In genomic region chr15:71303977-71304376, GRCh38 we compare ENCODE assay signal across 15 cellular contexts.
DNase-seq lines count a peak whose midpoint lies in the region; ATAC-seq and TF ChIP-seq lines count a peak whose summit lies in the region.
"Had no signal": no experiment of that assay in that cellular context is flagged by ENCODE, and none has a peak within 500 bp of the region (broad histone marks: within the 10 kb centered on the region; RNA-seq: fewer than 3 reads in every experiment).

No MANE protein-coding gene starts in this region.

- H3K9me3 Mint-ChIP-seq in Calu3 (ENCODE audit: low read depth, unreplicated experiment) = no peaks in the 10 kb centered on the region
- H3K9me3 Mint-ChIP-seq: CD8-positive, alpha-beta T cell had no signal

- H3K27me3 Mint-ChIP-seq in Calu3 (ENCODE audit: unreplicated experiment) = no peaks in the 10 kb centered on the region

- H3K4me3 ChIP-seq in right cardiac atrium (ENCODE audit: low read length) = no peak overlapping the region
- H3K4me3 ChIP-seq in esophagus muscularis mucosa = no peak overlapping the region
- no peak overlapping the region for H3K4me3 ChIP-seq in prostate gland
- H3K4me3 ChIP-seq in aorta (ENCODE audit: low read length in 2 of 2) = no peak overlapping the region

- CTCF ChIA-PET in Calu3 (lab: Charles Lee) = no interaction called here

- H3K4me1 Mint-ChIP-seq in Calu3 (ENCODE audit: low read depth, unreplicated experiment) = peaks cover 6% of the 10 kb centered on the region

- H3K27me3 ChIP-seq in right cardiac atrium (ENCODE audit: control insufficient read depth, insufficient read depth) = no peaks in the 10 kb centered on the region
- H3K27me3 ChIP-seq in esophagus muscularis mucosa = no peaks in the 10 kb centered on the region
- no peaks in the 10 kb centered on the region for H3K27me3 ChIP-seq in prostate gland (replicated peaks; ENCODE audit: insufficient read depth)
- H3K27me3 ChIP-seq in aorta (ENCODE audit: control insufficient read depth in 1 of 2, insufficient read depth in 2 of 2, low read length in 1 of 2) = no peaks in the 10 kb centered on the region
- H3K27me3 ChIP-seq: BE2C had no signal

- TF ChIP-seq EP300 in esophagus muscularis mucosa (IDR thresholded peaks at IDR 0.05) = no peak

- H3K4me1 ChIP-seq in right cardiac atrium (ENCODE audit: control insufficient read depth, insufficient read depth, low read length) (peaks cover 6% of the 10 kb centered on the region), esophagus muscularis mucosa (peaks cover 22 to 32% (median 27%) of the 10 kb centered on the region in 4 donors), prostate gland (replicated peaks) (no peaks in the 10 kb centered on the region), aorta (ENCODE audit: control insufficient read depth in 1 of 2, insufficient read depth in 2 of 2, low read length in 2 of 2) (peaks cover 4 to 6% of the 10 kb centered on the region in 2 donors)
- H3K4me1 ChIP-seq: BE2C had no signal

- no peak overlapping the region for H3K4me3 Mint-ChIP-seq in Calu3 (ENCODE audit: low read depth, unreplicated experiment)
- H3K4me3 Mint-ChIP-seq: CD8-positive, alpha-beta T cell had no signal

- no peak overlapping the region for H3K27ac Mint-ChIP-seq in Calu3 (ENCODE audit: unreplicated experiment)
- H3K27ac Mint-ChIP-seq: CD8-positive, alpha-beta T cell had no signal

- WGBS in right cardiac atrium = 96% methylated on average over 2 of the region's 2 CpGs
- WGBS in esophagus muscularis mucosa = 100% methylated on average over 2 of the region's 2 CpGs
- WGBS in prostate gland = 100% methylated on average over 2 of the region's 2 CpGs
- 95 to 97% methylated on average over 2 of the region's 2 CpGs for WGBS in aorta, 2 donors

- TF ChIP-seq POLR2A in esophagus muscularis mucosa (IDR thresholded peaks at IDR 0.05; ENCODE audit: low read depth) (no peak), prostate gland (IDR thresholded peaks at IDR 0.05) (no peak)

- intact Hi-C loops in right cardiac atrium (cut with DNase I) = no loop called here
- intact Hi-C loops in cardiac septum (cut with DNase I) = no loop called here
- intact Hi-C loops in esophagus muscularis mucosa (cut with DNase I) = no loop called here
- intact Hi-C loops in prostate gland (cut with DNase I) = no loop called here
- intact Hi-C loops in aorta (cut with DNase I) = no loop called here
- intact Hi-C loops in Calu3 (cut with micrococcal nuclease; ENCODE audit: unreplicated experiment) = no loop called here

- BruUV-seq in Calu3 (replicated peaks; lab: Mats Ljungman, UMichigan) = no TSS peak

- TF ChIP-seq CTCF in esophagus muscularis mucosa (IDR thresholded peaks at IDR 0.05) (no peak), prostate gland (IDR thresholded peaks at IDR 0.05) (no peak), Calu3 (IDR thresholded peaks at IDR 0.05; ENCODE audit: unreplicated experiment) (no peak)

- no peak for ATAC-seq in right cardiac atrium
- no peak for ATAC-seq in aorta (ENCODE audit: low FRiP score)
- no peak for ATAC-seq in HG03520 (IDR thresholded peaks at IDR 0.05; ENCODE audit: unreplicated experiment)
- ATAC-seq: CD8-positive, alpha-beta T cell had no signal

- peak overlapping the region; percentile 39 for H3K27ac ChIP-seq in right cardiac atrium (ENCODE audit: low read length)
- peak overlapping the region; percentile 27 to 70 (median 51) for H3K27ac ChIP-seq in esophagus muscularis mucosa (replicated peaks in 1 of 4)
- H3K27ac ChIP-seq in prostate gland = peak overlapping the region; percentile 0 to 18
- H3K27ac ChIP-seq in aorta (ENCODE audit: low read depth in 1 of 2, low read length in 2 of 2) = peak overlapping the region; percentile 19 to 54
- H3K27ac ChIP-seq: C4-2B, HL-60 had no signal

- H3K36me3 ChIP-seq in esophagus muscularis mucosa (no peaks in the 10 kb centered on the region), prostate gland (no peaks in the 10 kb centered on the region), aorta (ENCODE audit: control insufficient read depth in 1 of 2, insufficient read depth in 2 of 2, low read length in 1 of 2) (peaks cover 0 to 1% of the 10 kb centered on the region in 2 donors)
- H3K36me3 ChIP-seq: BE2C had no signal

- H3K36me3 Mint-ChIP-seq in Calu3 (ENCODE audit: insufficient read depth, unreplicated experiment) = peaks cover 6% of the 10 kb centered on the region
- H3K36me3 Mint-ChIP-seq: CD8-positive, alpha-beta T cell had no signal

- H3K9me3 ChIP-seq in right cardiac atrium (ENCODE audit: control insufficient read depth, low read length) (no peaks in the 10 kb centered on the region), esophagus muscularis mucosa (no peaks in the 10 kb centered on the region), prostate gland (no peaks in the 10 kb centered on the region), aorta (ENCODE audit: control insufficient read depth, low read length) (no peaks in the 10 kb centered on the region)
- H3K9me3 ChIP-seq: BE2C had no signal

- no peak for DNase-seq in right cardiac atrium
- no peak for DNase-seq in cardiac septum (ENCODE audit: low spot score)
- peak; percentile 84 for DNase-seq in esophagus muscularis mucosa (ENCODE audit: extremely low spot score)
- no peak for DNase-seq in prostate gland (ENCODE audit: low spot score)
- no peak for DNase-seq in aorta
- DNase-seq in AG20443 (ENCODE audit: low spot score) = no peak
- DNase-seq in Calu3 = no peak
- DNase-seq: BE2C; CD8-positive, alpha-beta T cell; COR-L47; DND-41; GDM1 had no signal
